ENCODE assay signal across 8 cellular contexts in genomic region chr6:144150673-144151009, GRCh38. TPM values are rescaled to one million over a fixed set of nuclear protein-coding genes. Genes with fewer than 3 reads are reported as not detected.
A peak's percentile ranks its signal among the peaks of the same experiment; 100 is the strongest.
DNase-seq lines count a peak whose midpoint lies in the region; ATAC-seq and TF ChIP-seq lines count a peak whose summit lies in the region.

No MANE protein-coding gene starts in this region.

- H3K9ac ChIP-seq in OCI-LY1 (ENCODE audit: low read length): peak overlapping the region; percentile 57

- peak; percentile 32; the same call in 1 of the 2 replicates for TF ChIP-seq CTCF in OCI-LY1 (IDR thresholded peaks at IDR 0.05; ENCODE audit: low read length)

- DNase-seq in ACHN (peak; percentile 48), superior temporal gyrus (ENCODE audit: extremely low spot score) (no peak), HT-29 (ENCODE audit: low spot score) (no peak)
- peak in 1 of 2 donors; percentile 26 for DNase-seq in activated naive CD4-positive, alpha-beta T cell treated with anti-CD3 and anti-CD28 coated beads, Interleukin-2, amount 50 U/mL, for 72 hours (ENCODE audit: low spot score in 2 of 2)
- peak; percentile 15 to 23 for DNase-seq in stimulated activated CD4-positive, alpha-beta T cell treated with anti-CD3 and anti-CD28 coated beads, Interleukin-1b, Interleukin-23, amount 100 ng/mL, for 4 hours (ENCODE audit: low read depth in 2 of 2)

- H3K4me3 ChIP-seq in OCI-LY1 (ENCODE audit: low read depth, low read length, poor library complexity, severe bottlenecking) (peak overlapping the region; percentile 71), iPS-11a (ENCODE audit: low read depth, low read length) (peak overlapping the region; percentile 71)

- H3K9me3 Mint-ChIP-seq in activated naive CD4-positive, alpha-beta T cell treated with anti-CD3 and anti-CD28 coated beads, Interleukin-2, amount 50 U/mL, for 72 hours: peaks cover 0 to 4% of the 10 kb centered on the region in 2 donors

- no peaks in the 10 kb centered on the region for H3K36me3 ChIP-seq in OCI-LY1 (ENCODE audit: insufficient read depth, low read length)

- peak overlapping the region; percentile 71 for H2AFZ ChIP-seq in OCI-LY1 (ENCODE audit: low read length)

- peak overlapping the region; percentile 92 for H3K4me2 ChIP-seq in OCI-LY1 (ENCODE audit: low read length)

- peaks cover 21 to 42% of the 10 kb centered on the region in 2 donors for H3K36me3 Mint-ChIP-seq in activated naive CD4-positive, alpha-beta T cell treated with anti-CD3 and anti-CD28 coated beads, Interleukin-2, amount 50 U/mL, for 72 hours

- ATAC-seq in GM19452 (IDR thresholded peaks at IDR 0.05; ENCODE audit: unreplicated experiment): peak; percentile 15
- ATAC-seq in activated naive CD4-positive, alpha-beta T cell treated with anti-CD3 and anti-CD28 coated beads, Interleukin-2, amount 50 U/mL, for 72 hours: peak in 1 of 2 donors; percentile 31

- H4K20me1 ChIP-seq in OCI-LY1 (ENCODE audit: insufficient read depth, low read length): no peaks in the 10 kb centered on the region

- in situ Hi-C loops in ACHN (cut with HindIII; ENCODE audit: low pct_ligation_motif_present, low pct_unique_long_range_greater_than_20kb, low sequenced_read_pairs): no loop called here

- no peaks in the 10 kb centered on the region for H3F3A ChIP-seq in OCI-LY1 (ENCODE audit: insufficient read depth, low read length)

- H3K27ac Mint-ChIP-seq in activated naive CD4-positive, alpha-beta T cell treated with anti-CD3 and anti-CD28 coated beads, Interleukin-2, amount 50 U/mL, for 72 hours: peak overlapping the region; percentile 94 to 99

- H3K9me2 ChIP-seq in OCI-LY1 (ENCODE audit: low read depth, low read length): no peaks in the 10 kb centered on the region

- H3K79me2 ChIP-seq in OCI-LY1 (ENCODE audit: insufficient read depth, low read length): no peaks in the 10 kb centered on the region

- H3K4me1 ChIP-seq in OCI-LY1 (ENCODE audit: insufficient read depth, low read length, severe bottlenecking): peaks cover 19% of the 10 kb centered on the region

- H3K9me3 ChIP-seq in OCI-LY1 (ENCODE audit: low read length): no peaks in the 10 kb centered on the region

- H3K27me3 ChIP-seq in OCI-LY1 (ENCODE audit: insufficient read depth, low read length): peaks cover 5% of the 10 kb centered on the region; the same call in 1 of the 2 replicates

- H3K27ac ChIP-seq in OCI-LY1 (ENCODE audit: low read depth, low read length, poor library complexity, severe bottlenecking): no peak overlapping the region

RNA-seq across cellular contexts. Expression of gene STX11, which starts 0.3 kb away (rescaled TPM):
- total RNA-seq in activated naive CD4-positive, alpha-beta T cell treated with anti-CD3 and anti-CD28 coated beads, Interleukin-2, amount 50 U/mL, for 72 hours: 10 to 100 TPM; 23.3 to 24.6 TPM
- not detected in 2 replicates for total RNA-seq in HT-29 (2014; rRNA removed; shearing (Covaris generic))

RNA-seq across cellular contexts. Expression of gene SF3B5, which starts 55.3 kb away (rescaled TPM):
- 100 to 1,000 TPM; 129 to 194 TPM for total RNA-seq in activated naive CD4-positive, alpha-beta T cell treated with anti-CD3 and anti-CD28 coated beads, Interleukin-2, amount 50 U/mL, for 72 hours
- total RNA-seq in HT-29 (2014; rRNA removed; shearing (Covaris generic)): 153 and 154 TPM in 2 replicates

Comparison
In these comparisons a context has a peak if more than half of its experiments do, and no peak if none do; other contexts are left out.
1. DNase-seq: peak in ACHN (single experiment) and stimulated activated CD4-positive, alpha-beta T cell treated with anti-CD3 and anti-CD28 coated beads, Interleukin-1b, Interleukin-23, amount 100 ng/mL, for 4 hours (2 of 2); none in superior temporal gyrus (single experiment) and HT-29 (single experiment).
2. RNA of gene STX11, which starts 0.3 kb away (total RNA-seq): 23.3 to 24.6 TPM in activated naive CD4-positive, alpha-beta T cell treated with anti-CD3 and anti-CD28 coated beads, Interleukin-2, amount 50 U/mL, for 72 hours; not detected in HT-29; every median in the first group is over 10 times any median in the second.